8 cellular contexts compared by ENCODE assay signal in the genomic region with DNA sequence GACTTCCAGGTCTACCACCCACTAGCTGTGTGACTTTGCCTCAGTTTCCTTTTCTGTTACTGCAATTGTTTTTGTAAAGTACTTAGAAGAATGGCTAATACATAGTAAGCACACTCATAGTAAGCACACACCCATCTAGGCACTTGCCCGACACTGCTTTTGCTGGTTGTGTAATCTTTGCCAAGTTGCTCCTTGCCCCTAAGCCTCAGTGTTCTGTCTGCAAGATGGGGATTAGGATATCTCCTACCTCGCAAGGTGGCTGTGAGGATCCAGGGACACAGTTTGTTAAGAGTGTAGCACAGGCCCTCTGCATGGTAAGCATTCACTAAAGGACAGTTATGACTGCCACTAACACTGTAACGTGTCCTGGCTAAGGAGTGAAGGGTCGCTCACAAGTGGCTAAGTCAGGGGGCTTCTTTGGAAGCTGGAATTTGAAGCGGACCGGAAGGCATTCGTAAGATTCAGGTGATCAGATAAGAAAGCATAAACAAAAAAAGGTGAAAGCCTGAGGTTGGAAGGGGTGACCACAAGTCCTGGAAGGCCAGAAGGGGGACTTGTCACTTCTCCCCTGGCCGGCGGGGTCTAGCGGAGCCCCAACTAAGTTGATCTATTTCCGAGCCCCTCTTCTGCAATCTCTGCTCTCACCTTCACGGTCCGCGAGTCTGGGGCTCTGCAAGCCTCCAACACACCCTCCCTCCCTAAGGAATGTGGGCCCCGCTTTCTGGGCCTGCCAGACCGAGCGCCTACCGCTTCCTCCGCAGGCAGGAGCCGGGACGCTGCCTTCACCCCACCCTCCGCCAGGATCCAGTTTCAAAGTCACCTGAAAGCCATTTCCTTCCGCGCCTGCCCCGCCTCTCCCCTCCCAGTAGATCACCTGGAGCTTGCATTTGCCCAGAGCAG. TPM values are rescaled to one million over a fixed set of nuclear protein-coding genes. Genes with fewer than 3 reads are reported as not detected.
A peak's percentile ranks its signal among the peaks of the same experiment; 100 is the strongest.
DNase-seq lines count a peak whose midpoint lies in the region; ATAC-seq, FAIRE-seq and TF ChIP-seq lines count a peak whose summit lies in the region.

No MANE protein-coding gene starts in this region.

- H3K9me3 Mint-ChIP-seq in astrocyte (ENCODE audit: unreplicated experiment) = no peaks in the 10 kb centered on the region
- no peaks in the 10 kb centered on the region for H3K9me3 Mint-ChIP-seq in memory B cell

- H3K4me2 ChIP-seq in astrocyte (ENCODE audit: low read length) = no peak overlapping the region

- FAIRE-seq in astrocyte (lab: Jason Lieb, UNC) = no peak

- H3K27me3 Mint-ChIP-seq in astrocyte (ENCODE audit: low read depth, unreplicated experiment) (no peaks in the 10 kb centered on the region), memory B cell (peaks cover 17% of the 10 kb centered on the region)

- H3K4me3 ChIP-seq in astrocyte (ENCODE audit: insufficient read depth, low read depth, low read length) = no peak overlapping the region

- no peak for ATAC-seq in memory B cell (ENCODE audit: low read depth)
- ATAC-seq in HG02798 (IDR thresholded peaks at IDR 0.05; ENCODE audit: poor library complexity, unreplicated experiment) = no peak

- H3K4me1 Mint-ChIP-seq in astrocyte (ENCODE audit: low read depth, unreplicated experiment) (peaks cover 38% of the 10 kb centered on the region), memory B cell (peaks cover 18% of the 10 kb centered on the region)

- H3K4me3 Mint-ChIP-seq in astrocyte (ENCODE audit: unreplicated experiment) (peak overlapping the region; percentile 89), memory B cell (peak overlapping the region; percentile 25)

- TF ChIP-seq CTCF in astrocyte (IDR thresholded peaks at IDR 0.05; ENCODE audit: insufficient read depth, low read depth, low read length) = no peak

- H3K79me2 ChIP-seq in astrocyte (ENCODE audit: insufficient read depth, low read length) = peaks cover 37% of the 10 kb centered on the region

- no peaks in the 10 kb centered on the region for H3K9me3 ChIP-seq in astrocyte (ENCODE audit: insufficient read depth, low read depth, low read length)

- H2AFZ ChIP-seq in astrocyte (ENCODE audit: low read depth, low read length) = no peak overlapping the region

- peaks cover 17% of the 10 kb centered on the region for H4K20me1 ChIP-seq in astrocyte (ENCODE audit: insufficient read depth, low read length)

- peaks cover 33% of the 10 kb centered on the region for H3K4me1 ChIP-seq in astrocyte (ENCODE audit: insufficient read depth, low read length)

- no peak overlapping the region for H3K27ac ChIP-seq in astrocyte (ENCODE audit: low read depth, low read length)

- H3K36me3 ChIP-seq in astrocyte (ENCODE audit: insufficient read depth, low read length) = no peaks in the 10 kb centered on the region

- H3K27ac Mint-ChIP-seq in astrocyte (ENCODE audit: unreplicated experiment) (peak overlapping the region; percentile 88), memory B cell (no peak overlapping the region)

- no peak overlapping the region for H3K9ac ChIP-seq in astrocyte (ENCODE audit: low read length)

- DNase-seq in stimulated activated CD4-positive, alpha-beta T cell treated with anti-CD3 and anti-CD28 coated beads, Interleukin-15, amount 100 ng/mL, for 24 hours = peak; percentile 17
- no peak for DNase-seq in stimulated activated CD4-positive, alpha-beta T cell treated with anti-CD3 and anti-CD28 coated beads, Interleukin-12 subunit alpha, Interleukin-12 subunit beta, amount 100 ng/mL, for 4 hours
- no peak for DNase-seq in astrocyte (ENCODE audit: low read depth)
- DNase-seq in memory B cell (ENCODE audit: low spot score in 2 of 2) = no peak
- no peak for DNase-seq in germinal center (ENCODE audit: low spot score)
- DNase-seq in occipital lobe (lab: John Stamatoyannopoulos, UW) = no peak
- DNase-seq in NCI-H82 (lab: John Stamatoyannopoulos, UW) = no peak

- peaks cover 1% of the 10 kb centered on the region for H3K36me3 Mint-ChIP-seq in astrocyte (ENCODE audit: low read depth, unreplicated experiment)
- H3K36me3 Mint-ChIP-seq in memory B cell = no peaks in the 10 kb centered on the region

- H3K27me3 ChIP-seq in astrocyte (ENCODE audit: insufficient read depth, low read length) = peaks cover 16% of the 10 kb centered on the region

RNA-seq across cellular contexts. Expression of gene PLEKHG3, which starts 1.5 kb away (rescaled TPM):
- total RNA-seq in astrocyte = 84.1 and 98.6 TPM in 2 replicates
- 6.2 TPM for total RNA-seq in occipital lobe

Comparison
In these comparisons a context has a peak if more than half of its experiments do, and no peak if none do; other contexts are left out.
1. RNA of gene PLEKHG3, which starts 1.5 kb away (total RNA-seq): 84.1 to 98.6 TPM in astrocyte; 6.2 TPM in occipital lobe (single experiment); every median in the first group is over 10 times any median in the second.